9 cellular contexts compared by ENCODE assay signal in genomic region chr6:112253842-112254816, GRCh38. TPM values are rescaled to one million over a fixed set of nuclear protein-coding genes. Genes with fewer than 3 reads are reported as not detected.
DNase-seq lines count a peak whose midpoint lies in the region; ATAC-seq and TF ChIP-seq lines count a peak whose summit lies in the region.
"Had no signal": no experiment of that assay in that cellular context is flagged by ENCODE, and none has a peak within 500 bp of the region (broad histone marks: within the 10 kb centered on the region; RNA-seq: fewer than 3 reads in every experiment).

A gene with protein sequence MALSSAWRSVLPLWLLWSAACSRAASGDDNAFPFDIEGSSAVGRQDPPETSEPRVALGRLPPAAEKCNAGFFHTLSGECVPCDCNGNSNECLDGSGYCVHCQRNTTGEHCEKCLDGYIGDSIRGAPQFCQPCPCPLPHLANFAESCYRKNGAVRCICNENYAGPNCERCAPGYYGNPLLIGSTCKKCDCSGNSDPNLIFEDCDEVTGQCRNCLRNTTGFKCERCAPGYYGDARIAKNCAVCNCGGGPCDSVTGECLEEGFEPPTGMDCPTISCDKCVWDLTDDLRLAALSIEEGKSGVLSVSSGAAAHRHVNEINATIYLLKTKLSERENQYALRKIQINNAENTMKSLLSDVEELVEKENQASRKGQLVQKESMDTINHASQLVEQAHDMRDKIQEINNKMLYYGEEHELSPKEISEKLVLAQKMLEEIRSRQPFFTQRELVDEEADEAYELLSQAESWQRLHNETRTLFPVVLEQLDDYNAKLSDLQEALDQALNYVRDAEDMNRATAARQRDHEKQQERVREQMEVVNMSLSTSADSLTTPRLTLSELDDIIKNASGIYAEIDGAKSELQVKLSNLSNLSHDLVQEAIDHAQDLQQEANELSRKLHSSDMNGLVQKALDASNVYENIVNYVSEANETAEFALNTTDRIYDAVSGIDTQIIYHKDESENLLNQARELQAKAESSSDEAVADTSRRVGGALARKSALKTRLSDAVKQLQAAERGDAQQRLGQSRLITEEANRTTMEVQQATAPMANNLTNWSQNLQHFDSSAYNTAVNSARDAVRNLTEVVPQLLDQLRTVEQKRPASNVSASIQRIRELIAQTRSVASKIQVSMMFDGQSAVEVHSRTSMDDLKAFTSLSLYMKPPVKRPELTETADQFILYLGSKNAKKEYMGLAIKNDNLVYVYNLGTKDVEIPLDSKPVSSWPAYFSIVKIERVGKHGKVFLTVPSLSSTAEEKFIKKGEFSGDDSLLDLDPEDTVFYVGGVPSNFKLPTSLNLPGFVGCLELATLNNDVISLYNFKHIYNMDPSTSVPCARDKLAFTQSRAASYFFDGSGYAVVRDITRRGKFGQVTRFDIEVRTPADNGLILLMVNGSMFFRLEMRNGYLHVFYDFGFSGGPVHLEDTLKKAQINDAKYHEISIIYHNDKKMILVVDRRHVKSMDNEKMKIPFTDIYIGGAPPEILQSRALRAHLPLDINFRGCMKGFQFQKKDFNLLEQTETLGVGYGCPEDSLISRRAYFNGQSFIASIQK (N-terminal part only) (minus strand): TSS chr6:112254567. CDS start chr6:112254150, 417 bp downstream.

- H3K36me3 ChIP-seq in cardiac muscle cell, result peaks cover 5% of the 10 kb centered on the region

- H3K9me3 ChIP-seq in cardiac muscle cell (ENCODE audit: low read depth), result no peaks in the 10 kb centered on the region

- ATAC-seq in activated CD4-positive, CD25-positive, alpha-beta regulatory T cell treated with anti-CD3 and anti-CD28 coated beads, Interleukin-2, amount 50 U/mL, for 24 hours, result no peak
- ATAC-seq in GM21529 (IDR thresholded peaks at IDR 0.05; ENCODE audit: unreplicated experiment), result no peak

- H3K27ac ChIP-seq in adipose tissue (ENCODE audit: low read depth, low read length) (peak within 1 kb of the TSS; percentile 74), cardiac muscle cell (peak within 1 kb of the TSS; percentile 81)
- H3K27ac ChIP-seq: 22Rv1 had no signal

- H3K27me3 ChIP-seq in cardiac muscle cell, result no peaks in the 10 kb centered on the region

- WGBS in adipose tissue, 3 donors, result 3 to 4% (median 4%) methylated on average over 52 of the region's 52 CpGs

- H3K4me3 ChIP-seq in cardiac muscle cell, result peak within 1 kb of the TSS; percentile 94

- peak; percentile 78 for DNase-seq in DMS 273 (lab: John Stamatoyannopoulos, UW; ENCODE audit: unreplicated experiment)
- DNase-seq in DMS 273 treated with DMSO at 0.1 percent for 48 hours (lab: John Stamatoyannopoulos, UW), result no peak
- peak; percentile 49 for DNase-seq in NCI-H146 treated with DMSO at 0.1 percent for 48 hours (lab: John Stamatoyannopoulos, UW; ENCODE audit: unreplicated experiment)
- peak; percentile 69 to 91 for DNase-seq in cardiac muscle cell (ENCODE audit: low read depth in 1 of 2, low spot score in 1 of 2)
- peak; percentile 19 for DNase-seq in occipital lobe (lab: John Stamatoyannopoulos, UW)

- no peak for TF ChIP-seq CTCF in cardiac muscle cell (IDR thresholded peaks at IDR 0.05; ENCODE audit: low read depth, low read length)

- peaks cover 34% of the 10 kb centered on the region for H3K4me1 ChIP-seq in cardiac muscle cell (ENCODE audit: low read depth)

RNA-seq across cellular contexts. Expression of the gene that starts here (rescaled TPM):
- polyA plus RNA-seq in adipose tissue (100 to 1,000 TPM in 1 of 3 donors, 10 to 100 TPM in 1, 1 to 10 TPM in 1; 10.0 to 157 (median 70.6) TPM), cardiac muscle cell (162 and 244 TPM in 2 replicates)
- total RNA-seq in cardiac muscle cell (155 and 304 TPM in 2 replicates), occipital lobe (19.2 TPM)
